ENCODE assay signal across 13 cellular contexts in genomic region chr3:57017481-57017880, GRCh38. TPM values are rescaled to one million over a fixed set of nuclear protein-coding genes. Genes with fewer than 3 reads are reported as not detected.
DNase-seq lines count a peak whose midpoint lies in the region; ATAC-seq and TF ChIP-seq lines count a peak whose summit lies in the region.
"Had no signal": no experiment of that assay in that cellular context is flagged by ENCODE, and none has a peak within 500 bp of the region (broad histone marks: within the 10 kb centered on the region; RNA-seq: fewer than 3 reads in every experiment).

No MANE protein-coding gene starts in this region.

- TF ChIP-seq CTCF in Panc1 (IDR thresholded peaks at IDR 0.05) (no peak), osteoblast (IDR thresholded peaks at IDR 0.05; ENCODE audit: extremely low read depth, low read depth, low read length) (no peak)

- DNase-seq in EL (peak; percentile 25), Panc1 (ENCODE audit: low read depth, low spot score) (no peak), fibroblast of gingiva (ENCODE audit: low read depth) (peak; percentile 45), osteoblast (ENCODE audit: insufficient read length, low spot score, missing footprints) (no peak), activated T-cell treated with anti-CD3 and anti-CD28 coated beads for 4 hours (no peak), T1000 (lab: John Stamatoyannopoulos, UW) (no peak), NCI-H748 treated with DMSO at 0.1 percent for 48 hours (lab: John Stamatoyannopoulos, UW) (no peak)
- no peak for DNase-seq in stimulated activated CD4-positive, alpha-beta T cell treated with anti-CD3 and anti-CD28 coated beads, Interleukin-2, amount 100 ng/mL, for 24 hours
- DNase-seq: activated naive CD8-positive, alpha-beta T cell treated with anti-CD3 and anti-CD28 coated beads, Interleukin-2, amount 10 ng/mL, durations not matched to agents 7 days and 5 days; NCI-H1694; Right ventricle myocardium superior had no signal

- H3K4me1 ChIP-seq in Panc1 (ENCODE audit: control insufficient read depth, insufficient read depth, low read length) (peaks cover 7% of the 10 kb centered on the region), osteoblast (ENCODE audit: insufficient read depth, low read length) (peaks cover 13% of the 10 kb centered on the region)

- no peaks in the 10 kb centered on the region for H4K20me1 ChIP-seq in osteoblast (ENCODE audit: insufficient read depth, low read length)

- CTCF ChIA-PET in Panc1 (lab: Charles Lee), result no interaction called here

- no peaks in the 10 kb centered on the region for H3K79me2 ChIP-seq in osteoblast (ENCODE audit: insufficient read depth, low read length)

- H3K27ac ChIP-seq in Panc1 (ENCODE audit: low read length) (peak overlapping the region; percentile 12; the same call in 1 of the 2 replicates), osteoblast (ENCODE audit: low read depth, low read length) (peak overlapping the region; percentile 19)
- H3K27ac ChIP-seq: HL-60 had no signal

- H2AFZ ChIP-seq in osteoblast (ENCODE audit: low read length), result peak overlapping the region; percentile 49

- H3K27me3 ChIP-seq in Panc1 (ENCODE audit: control insufficient read depth, insufficient read depth, low read length), result no peaks in the 10 kb centered on the region
- H3K27me3 ChIP-seq in osteoblast (ENCODE audit: insufficient read depth, low read length), result no peaks in the 10 kb centered on the region

- H3K4me3 ChIP-seq in Panc1 (ENCODE audit: low read depth in 2 of 2, low read length in 2 of 2) (no peak overlapping the region), osteoblast (ENCODE audit: insufficient read depth, low read length) (no peak overlapping the region)

- ATAC-seq in Panc1, result no peak
- ATAC-seq: left lobe of liver had no signal

- intact Hi-C loops in Panc1 (cut with micrococcal nuclease; ENCODE audit: unreplicated experiment), result no loop called here

- BruUV-seq in Panc1 (replicated peaks; lab: Mats Ljungman, UMichigan), result no TSS peak

- in situ Hi-C loops in Panc1 (cut with HindIII; ENCODE audit: low pct_unique_long_range_greater_than_20kb, low sequenced_read_pairs), result no loop called here

- H3K9me3 ChIP-seq in Panc1 (ENCODE audit: control insufficient read depth, insufficient read depth, low read depth, low read length) (no peaks in the 10 kb centered on the region), osteoblast (ENCODE audit: low read depth, low read length) (no peaks in the 10 kb centered on the region)

- peak overlapping the region; percentile 68 for H3K4me2 ChIP-seq in osteoblast (ENCODE audit: insufficient read depth, low read length)

- POLR2A ChIA-PET in Panc1 (lab: Charles Lee), result no interaction called here

- no peaks in the 10 kb centered on the region for H3K36me3 ChIP-seq in Panc1 (ENCODE audit: control insufficient read depth, insufficient read depth, low read length)
- no peaks in the 10 kb centered on the region for H3K36me3 ChIP-seq in osteoblast (ENCODE audit: insufficient read depth, low read length)

RNA-seq across cellular contexts. Expression of gene SPATA12, which starts 43.0 kb away (rescaled TPM):
- total RNA-seq in Panc1 (2021; ENCODE audit: unreplicated experiment) (0.10 TPM), osteoblast (not detected in 2 replicates)
- polyA plus RNA-seq in Panc1 (2012; ENCODE audit: insufficient read length), result not detected
- total RNA-seq: activated naive CD8-positive, alpha-beta T cell treated with anti-CD3 and anti-CD28 coated beads, Interleukin-2, amount 10 ng/mL, durations not matched to agents 7 days and 5 days; left lobe of liver; Right ventricle myocardium superior had no signal

Comparison
In these comparisons a context has a peak if more than half of its experiments do, and no peak if none do; other contexts are left out.
1. DNase-seq: peak in EL (single experiment) and fibroblast of gingiva (single experiment); none in Panc1 (single experiment), osteoblast (single experiment), stimulated activated CD4-positive, alpha-beta T cell treated with anti-CD3 and anti-CD28 coated beads, Interleukin-2, amount 100 ng/mL, for 24 hours (0 of 2), activated T-cell treated with anti-CD3 and anti-CD28 coated beads for 4 hours (single experiment), T1000 (single experiment) and NCI-H748 treated with DMSO at 0.1 percent for 48 hours (single experiment).